Comparison of ENCODE assay signal across 26 cellular contexts in genomic region chr18:317618-318017, GRCh38.
"Had no signal": no experiment of that assay in that cellular context is flagged by ENCODE, and none has a peak within 500 bp of the region (broad histone marks: within the 10 kb centered on the region; RNA-seq: fewer than 3 reads in every experiment).

No MANE protein-coding gene starts in this region.

- ATAC-seq: body of pancreas; gastrocnemius medialis; left ventricle myocardium superior; naive thymus-derived CD8-positive, alpha-beta T cell; pancreas; psoas muscle; stimulated activated naive CD8-positive, alpha-beta T cell treated with anti-CD3 and anti-CD28 coated beads, Interleukin-15, amount 100 ng/mL, for 72 hours had no signal

- H3K9me3 ChIP-seq: body of pancreas, gastrocnemius medialis, pancreas, psoas muscle had no signal

- H3K4me3 ChIP-seq: body of pancreas, cardiac muscle cell, coronary artery, dorsolateral prefrontal cortex, gastrocnemius medialis, pancreas, psoas muscle, smooth muscle cell had no signal

- DNase-seq: activated CD4-positive, alpha-beta T cell treated with anti-CD3 and anti-CD28 coated beads for 48 hours; activated CD4-positive, alpha-beta T cell treated with anti-CD3 and anti-CD28 coated beads, Interleukin-2, amount 50 U/mL, for 48 hours; activated CD8-positive, alpha-beta memory T cell treated with anti-CD3 and anti-CD28 coated beads for 24 hours; activated effector memory CD4-positive, alpha-beta T cell treated with Interleukin-2 at 50 U/mL for 16 hours; activated naive CD4-positive, alpha-beta T cell treated with Interleukin-2 at 50 U/mL for 16 hours; anterior cingulate cortex; body of pancreas; dorsolateral prefrontal cortex; effector memory CD4-positive, alpha-beta T cell; erythroblast; gastrocnemius medialis; glutamatergic neuron; left ventricle myocardium superior; naive thymus-derived CD8-positive, alpha-beta T cell; nucleus accumbens; pancreas; psoas muscle; stimulated activated CD4-positive, alpha-beta T cell treated with anti-CD3 and anti-CD28 coated beads, Interleukin-1b, Interleukin-23, amount 100 ng/mL, for 48 hours; stimulated activated CD4-positive, alpha-beta T cell treated with anti-CD3 and anti-CD28 coated beads, Interleukin-4, amount 100 ng/mL, for 4 hours; stimulated activated CD8-positive, alpha-beta memory T cell treated with anti-CD3 and anti-CD28 coated beads, Interleukin-4, amount 100 ng/mL, for 48 hours; stimulated activated naive CD8-positive, alpha-beta T cell treated with anti-CD3 and anti-CD28 coated beads, Interleukin-15, amount 100 ng/mL, for 72 hours; substantia nigra had no signal

- H3K27me3 ChIP-seq: body of pancreas, cardiac muscle cell, dorsolateral prefrontal cortex, gastrocnemius medialis, pancreas had no signal

- H3K4me1 ChIP-seq: body of pancreas, psoas muscle had no signal

- FAIRE-seq: islet of Langerhans, pancreas had no signal

- H3K27ac ChIP-seq: body of pancreas, cardiac muscle cell, coronary artery, dorsolateral prefrontal cortex, gastrocnemius medialis, pancreas, psoas muscle had no signal

- H3K4me2 ChIP-seq: smooth muscle cell had no signal

- H3K36me3 ChIP-seq: cardiac muscle cell, gastrocnemius medialis, pancreas had no signal
